Comparison of ENCODE assay signal across 1 cellular context in genomic region chr13:100484708-100485107, GRCh38.
A peak's percentile ranks its signal among the peaks of the same experiment; 100 is the strongest.
TF ChIP-seq lines count a peak whose summit lies in the region.

No MANE protein-coding gene starts in this region.

TF ChIP-seq in HEK293, 187 proteins besides CTCF, POLR2A, EP300 and RAD21 (continued from another document):
- TF ChIP-seq, protein P1, sequence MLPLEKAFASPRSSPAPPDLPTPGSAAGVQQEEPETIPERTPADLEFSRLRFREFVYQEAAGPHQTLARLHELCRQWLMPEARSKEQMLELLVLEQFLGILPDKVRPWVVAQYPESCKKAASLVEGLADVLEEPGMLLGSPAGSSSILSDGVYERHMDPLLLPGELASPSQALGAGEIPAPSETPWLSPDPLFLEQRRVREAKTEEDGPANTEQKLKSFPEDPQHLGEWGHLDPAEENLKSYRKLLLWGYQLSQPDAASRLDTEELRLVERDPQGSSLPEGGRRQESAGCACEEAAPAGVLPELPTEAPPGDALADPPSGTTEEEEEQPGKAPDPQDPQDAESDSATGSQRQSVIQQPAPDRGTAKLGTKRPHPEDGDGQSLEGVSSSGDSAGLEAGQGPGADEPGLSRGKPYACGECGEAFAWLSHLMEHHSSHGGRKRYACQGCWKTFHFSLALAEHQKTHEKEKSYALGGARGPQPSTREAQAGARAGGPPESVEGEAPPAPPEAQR (tag by site-specific recombination; IDR thresholded peaks at IDR 0.05): no peak
- TF ChIP-seq ZFHX2 (tag by site-specific recombination; conservative IDR thresholded peaks at IDR 0.05) (no peak), ZNF785 (tag by site-specific recombination; IDR thresholded peaks at IDR 0.05) (no peak), ZNF391 (tag by site-specific recombination; IDR thresholded peaks at IDR 0.05; ENCODE audit: borderline replicate concordance, low read depth) (no peak), YY2 (tag by site-specific recombination; IDR thresholded peaks at IDR 0.05) (no peak), ZSCAN23 (tag by site-specific recombination; IDR thresholded peaks at IDR 0.05) (no peak), ZNF664 (tag by site-specific recombination; IDR thresholded peaks at IDR 0.05) (no peak), ZIC2 (tag by site-specific recombination; IDR thresholded peaks at IDR 0.05) (peak; percentile 25; the same call in 1 of the 2 replicates), ZNF292 (tag by site-specific recombination; IDR thresholded peaks at IDR 0.05; ENCODE audit: borderline replicate concordance, low read depth) (no peak), REPIN1 (tag by site-specific recombination; IDR thresholded peaks at IDR 0.05; ENCODE audit: low read depth) (no peak)
- TF ChIP-seq, protein P2, sequence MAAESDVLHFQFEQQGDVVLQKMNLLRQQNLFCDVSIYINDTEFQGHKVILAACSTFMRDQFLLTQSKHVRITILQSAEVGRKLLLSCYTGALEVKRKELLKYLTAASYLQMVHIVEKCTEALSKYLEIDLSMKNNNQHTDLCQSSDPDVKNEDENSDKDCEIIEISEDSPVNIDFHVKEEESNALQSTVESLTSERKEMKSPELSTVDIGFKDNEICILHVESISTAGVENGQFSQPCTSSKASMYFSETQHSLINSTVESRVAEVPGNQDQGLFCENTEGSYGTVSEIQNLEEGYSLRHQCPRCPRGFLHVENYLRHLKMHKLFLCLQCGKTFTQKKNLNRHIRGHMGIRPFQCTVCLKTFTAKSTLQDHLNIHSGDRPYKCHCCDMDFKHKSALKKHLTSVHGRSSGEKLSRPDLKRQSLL (tag by site-specific recombination; IDR thresholded peaks at IDR 0.05): no peak
- TF ChIP-seq, protein P3, sequence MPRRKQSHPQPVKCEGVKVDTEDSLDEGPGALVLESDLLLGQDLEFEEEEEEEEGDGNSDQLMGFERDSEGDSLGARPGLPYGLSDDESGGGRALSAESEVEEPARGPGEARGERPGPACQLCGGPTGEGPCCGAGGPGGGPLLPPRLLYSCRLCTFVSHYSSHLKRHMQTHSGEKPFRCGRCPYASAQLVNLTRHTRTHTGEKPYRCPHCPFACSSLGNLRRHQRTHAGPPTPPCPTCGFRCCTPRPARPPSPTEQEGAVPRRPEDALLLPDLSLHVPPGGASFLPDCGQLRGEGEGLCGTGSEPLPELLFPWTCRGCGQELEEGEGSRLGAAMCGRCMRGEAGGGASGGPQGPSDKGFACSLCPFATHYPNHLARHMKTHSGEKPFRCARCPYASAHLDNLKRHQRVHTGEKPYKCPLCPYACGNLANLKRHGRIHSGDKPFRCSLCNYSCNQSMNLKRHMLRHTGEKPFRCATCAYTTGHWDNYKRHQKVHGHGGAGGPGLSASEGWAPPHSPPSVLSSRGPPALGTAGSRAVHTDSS (tag by site-specific recombination; IDR thresholded peaks at IDR 0.05): no peak
- TF ChIP-seq, protein P4, sequence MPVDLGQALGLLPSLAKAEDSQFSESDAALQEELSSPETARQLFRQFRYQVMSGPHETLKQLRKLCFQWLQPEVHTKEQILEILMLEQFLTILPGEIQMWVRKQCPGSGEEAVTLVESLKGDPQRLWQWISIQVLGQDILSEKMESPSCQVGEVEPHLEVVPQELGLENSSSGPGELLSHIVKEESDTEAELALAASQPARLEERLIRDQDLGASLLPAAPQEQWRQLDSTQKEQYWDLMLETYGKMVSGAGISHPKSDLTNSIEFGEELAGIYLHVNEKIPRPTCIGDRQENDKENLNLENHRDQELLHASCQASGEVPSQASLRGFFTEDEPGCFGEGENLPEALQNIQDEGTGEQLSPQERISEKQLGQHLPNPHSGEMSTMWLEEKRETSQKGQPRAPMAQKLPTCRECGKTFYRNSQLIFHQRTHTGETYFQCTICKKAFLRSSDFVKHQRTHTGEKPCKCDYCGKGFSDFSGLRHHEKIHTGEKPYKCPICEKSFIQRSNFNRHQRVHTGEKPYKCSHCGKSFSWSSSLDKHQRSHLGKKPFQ (tag by site-specific recombination; IDR thresholded peaks at IDR 0.05): peak; percentile 47; the same call in 1 of the 2 replicates
- TF ChIP-seq, protein P5, sequence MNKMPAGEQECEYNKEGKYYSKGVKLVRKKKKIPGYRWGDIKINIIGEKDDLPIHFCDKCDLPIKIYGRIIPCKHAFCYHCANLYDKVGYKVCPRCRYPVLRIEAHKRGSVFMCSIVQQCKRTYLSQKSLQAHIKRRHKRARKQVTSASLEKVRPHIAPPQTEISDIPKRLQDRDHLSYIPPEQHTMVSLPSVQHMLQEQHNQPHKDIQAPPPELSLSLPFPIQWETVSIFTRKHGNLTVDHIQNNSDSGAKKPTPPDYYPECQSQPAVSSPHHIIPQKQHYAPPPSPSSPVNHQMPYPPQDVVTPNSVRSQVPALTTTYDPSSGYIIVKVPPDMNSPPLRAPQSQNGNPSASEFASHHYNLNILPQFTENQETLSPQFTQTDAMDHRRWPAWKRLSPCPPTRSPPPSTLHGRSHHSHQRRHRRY (tag by site-specific recombination; IDR thresholded peaks at IDR 0.05): no peak
TF ChIP-seq in HEK293: peak in this region for 2.
